In genomic region chr17:68599873-68600122, GRCh38 we compare ENCODE assay signal across 10 cellular contexts. TPM values are rescaled to one million over a fixed set of nuclear protein-coding genes. Genes with fewer than 3 reads are reported as not detected.
DNase-seq lines count a peak whose midpoint lies in the region; ATAC-seq, FAIRE-seq and TF ChIP-seq lines count a peak whose summit lies in the region.
"Had no signal": no experiment of that assay in that cellular context is flagged by ENCODE, and none has a peak within 500 bp of the region (broad histone marks: within the 10 kb centered on the region; RNA-seq: fewer than 3 reads in every experiment).

No MANE protein-coding gene starts in this region.

- H3K9me3 Mint-ChIP-seq in T-helper 2 cell treated with Interferon-gamma antibody and Interleukin-4, amounts not matched to agents 5 μg/mL and 100 μg/mL, for 36 hours: no peaks in the 10 kb centered on the region

- peak overlapping the region; percentile 59 to 93 (median 66) for H3K9ac ChIP-seq in H1 (replicated peaks in 1 of 4; ENCODE audit: extremely low read depth in 1 of 4, low read depth in 3 of 4, low read length in 3 of 4)

- no peaks in the 10 kb centered on the region; the same call in 1 of the 2 replicates for H3K79me1 ChIP-seq in H1 (ENCODE audit: low read depth, low read length)

- H3K79me2 ChIP-seq in H1 (ENCODE audit: control insufficient read depth in 1 of 2, insufficient read depth in 2 of 2, low read length in 2 of 2): peaks cover 0 to 5% of the 10 kb centered on the region in 2 experiments; a peak in 2 of 4 replicates

- H3K14ac ChIP-seq in H1 (ENCODE audit: insufficient read length): no peak overlapping the region

- CTCF ChIA-PET in H1 (lab: Charles Lee; ENCODE audit: partially characterized antibody): interaction anchor here (0.6 to 2.6 kb wide), 12 partner anchors 10 to 132 kb away, joined by 3 to 12 read pairs (median 4); no protein-coding TSS in a partner anchor

- H3K9me3 ChIP-seq in H1 (ENCODE audit: insufficient read depth in 2 of 2, low read depth in 1 of 2, low read length in 1 of 2) (no peaks in the 10 kb centered on the region), mononuclear cell (ENCODE audit: low read depth, low read length) (no peaks in the 10 kb centered on the region), thymus (ENCODE audit: control insufficient read depth) (no peaks in the 10 kb centered on the region)

- DNase-seq in T-helper 2 cell treated with Interferon-gamma antibody and Interleukin-4, amounts not matched to agents 5 μg/mL and 100 μg/mL, for 36 hours (ENCODE audit: low spot score): no peak
- DNase-seq in T-helper 2 cell (no peak), H1 (ENCODE audit: low read depth in 1 of 2, low spot score in 2 of 2) (no peak), epidermal melanocyte (ENCODE audit: insufficient read length, low spot score) (no peak), D721Med (ENCODE audit: insufficient read length, low spot score) (no peak)

- peak overlapping the region; percentile 96 for H3K18ac ChIP-seq in H1 (ENCODE audit: extremely low read depth, low read length)

- no peak overlapping the region for H2BK120ac ChIP-seq in H1 (replicated peaks; ENCODE audit: low read depth, low read length)

- H3K27me3 ChIP-seq in H1 (replicated peaks in 1 of 4; ENCODE audit: control insufficient read depth in 3 of 4, extremely low read depth in 1 of 4, insufficient read depth in 3 of 4, low read length in 3 of 4) (peaks cover 0 to 25% (median 16%) of the 10 kb centered on the region in 4 experiments; a peak in 6 of 7 replicates), mononuclear cell (ENCODE audit: insufficient read depth, low read length) (peaks cover 46% of the 10 kb centered on the region), thymus (ENCODE audit: control insufficient read depth, insufficient read depth) (peaks cover 55% of the 10 kb centered on the region)

- H3K4me1 ChIP-seq in H1 (replicated peaks in 1 of 4; ENCODE audit: control insufficient read depth in 3 of 4, insufficient read depth in 4 of 4, low read length in 3 of 4) (peaks cover 0 to 15% (median 6%) of the 10 kb centered on the region in 4 experiments; a peak in 5 of 7 replicates), mononuclear cell (ENCODE audit: insufficient read depth, low read length) (peaks cover 69% of the 10 kb centered on the region), thymus (ENCODE audit: control insufficient read depth, insufficient read depth, low read length) (no peaks in the 10 kb centered on the region)

- no peak overlapping the region for H3K23ac ChIP-seq in H1 (ENCODE audit: insufficient read length)

- peak overlapping the region; percentile 53; the same call in 1 of the 2 replicates for H2BK15ac ChIP-seq in H1 (ENCODE audit: low read length)

- no peak for TF ChIP-seq RAD21 in H1 (IDR thresholded peaks at IDR 0.05 in 1 of 2, conservative IDR thresholded peaks at IDR 0.05 in 1 of 2; ENCODE audit: low read depth in 2 of 2, low read length in 2 of 2)

- H2AK5ac ChIP-seq in H1 (ENCODE audit: low read depth, low read length): no peak overlapping the region

- no peak overlapping the region for H3K27ac ChIP-seq in H1 (ENCODE audit: low read depth, low read length)
- H3K27ac ChIP-seq in thymus (ENCODE audit: low read depth): peak overlapping the region; percentile 65

- peaks cover 12% of the 10 kb centered on the region for H3K23me2 ChIP-seq in H1 (ENCODE audit: low read depth, low read length)

- H4K8ac ChIP-seq in H1 (ENCODE audit: extremely low read depth, insufficient read depth, low read length): peak overlapping the region; percentile 95; the same call in 1 of the 2 replicates

- FAIRE-seq in H1 (lab: Jason Lieb, UNC) (no peak), D721Med (lab: Jason Lieb, UNC) (no peak)
- FAIRE-seq: A204.1, islet of Langerhans had no signal

- TF ChIP-seq POLR2A in H1 (IDR thresholded peaks at IDR 0.05; ENCODE audit: control extremely low read depth in 1 of 2, low read depth in 2 of 2, low read length in 2 of 2): no peak

- 6% methylated on average over 15 of the region's 15 CpGs; no CpG with 5 or more reads in 1 of the 2 experiments for WGBS in H1 (ENCODE audit: extremely low coverage in 1 of 2, insufficient coverage in 1 of 2, insufficient read length in 1 of 2, insufficient replicate concordance in 2 of 2, low coverage in 1 of 2, low lambda C conversion rate in 2 of 2, missing lambda C conversion rate in 1 of 2), 2 experiments
- WGBS in thymus: 14% methylated on average over 15 of the region's 15 CpGs

- peak overlapping the region; percentile 62; the same call in 1 of the 2 replicates for H2BK12ac ChIP-seq in H1 (ENCODE audit: low read depth, low read length)

- H3K27me3 Mint-ChIP-seq in T-helper 2 cell treated with Interferon-gamma antibody and Interleukin-4, amounts not matched to agents 5 μg/mL and 100 μg/mL, for 36 hours (ENCODE audit: low read depth): peaks cover 78% of the 10 kb centered on the region

- H4K5ac ChIP-seq in H1 (ENCODE audit: insufficient read length, low read depth, low read length): peak overlapping the region; percentile 17

- H2BK5ac ChIP-seq in H1 (ENCODE audit: low read depth, low read length): no peak overlapping the region

- H4K20me1 ChIP-seq in H1 (replicated peaks in 1 of 2; ENCODE audit: control insufficient read depth in 1 of 2, insufficient read depth in 2 of 2, low read length in 2 of 2): no peaks in the 10 kb centered on the region

- TF ChIP-seq CTCF in H1 (IDR thresholded peaks at IDR 0.05; ENCODE audit: control extremely low read depth in 1 of 3, insufficient read depth in 1 of 3, low read depth in 1 of 3, low read length in 3 of 3) (no peak), D721Med (IDR thresholded peaks at IDR 0.05; ENCODE audit: insufficient read depth, missing control alignments) (no peak)

- peaks cover 4% of the 10 kb centered on the region for H3K4me1 Mint-ChIP-seq in T-helper 2 cell treated with Interferon-gamma antibody and Interleukin-4, amounts not matched to agents 5 μg/mL and 100 μg/mL, for 36 hours (ENCODE audit: low read depth)

- H2AFZ ChIP-seq in H1 (ENCODE audit: low read length): no peak overlapping the region

- no peak for TF ChIP-seq EP300 in H1 (IDR thresholded peaks at IDR 0.05; ENCODE audit: borderline replicate concordance in 1 of 2, low read depth in 2 of 2, low read length in 2 of 2)

- POLR2A ChIA-PET in H1 (lab: Charles Lee; ENCODE audit: partially characterized antibody): interaction anchor here (1.3 to 1.4 kb wide), 2 partner anchors 9 to 87 kb away, joined by 5 read pairs; partner anchors contain the start of gene PRKAR1A

- no peak overlapping the region for H3K56ac ChIP-seq in H1 (replicated peaks; ENCODE audit: insufficient read length, low read depth, low read length)

- peak overlapping the region; percentile 6 for H3K4ac ChIP-seq in H1 (replicated peaks; ENCODE audit: insufficient read length, low read depth, low read length)

- peaks cover 0 to 6% (median 0%) of the 10 kb centered on the region in 4 experiments; a peak in 2 of 8 replicates for H3K36me3 ChIP-seq in H1 (ENCODE audit: control insufficient read depth in 2 of 4, insufficient read depth in 4 of 4, low read length in 3 of 4)
- no peaks in the 10 kb centered on the region for H3K36me3 ChIP-seq in thymus (ENCODE audit: control insufficient read depth, insufficient read depth)

- H3K4me3 ChIP-seq in H1 (ENCODE audit: extremely low read depth in 1 of 4, insufficient read depth in 2 of 4, low read depth in 3 of 4, low read length in 4 of 4) (peak overlapping the region; percentile 56 to 91 (median 78)), mononuclear cell (ENCODE audit: low read length) (peak overlapping the region; percentile 39), thymus (ENCODE audit: low read length) (peak overlapping the region; percentile 40)

- peak overlapping the region; percentile 22 for H4K91ac ChIP-seq in H1 (replicated peaks; ENCODE audit: insufficient read length, low read length)

- H3K27ac Mint-ChIP-seq in T-helper 2 cell treated with Interferon-gamma antibody and Interleukin-4, amounts not matched to agents 5 μg/mL and 100 μg/mL, for 36 hours: no peak overlapping the region

- H3K4me2 ChIP-seq in H1 (ENCODE audit: insufficient read depth in 1 of 2, low read depth in 2 of 2, low read length in 2 of 2): peak overlapping the region; percentile 74 to 97

- 0 out of 2 replicates have a peak overlapping the region, but pooled peaks have one; percentile 21 for H2BK20ac ChIP-seq in H1 (ENCODE audit: low read length)

- ATAC-seq in HG02973 (IDR thresholded peaks at IDR 0.05; ENCODE audit: unreplicated experiment): no peak

- peaks cover 4% of the 10 kb centered on the region for H3K36me3 Mint-ChIP-seq in T-helper 2 cell treated with Interferon-gamma antibody and Interleukin-4, amounts not matched to agents 5 μg/mL and 100 μg/mL, for 36 hours (ENCODE audit: low read depth)

- H3K4me3 Mint-ChIP-seq in T-helper 2 cell treated with Interferon-gamma antibody and Interleukin-4, amounts not matched to agents 5 μg/mL and 100 μg/mL, for 36 hours: peak overlapping the region; percentile 66

TF ChIP-seq in H1, 55 proteins besides CTCF, POLR2A, EP300 and RAD21:
- TF ChIP-seq EGR1 (IDR thresholded peaks at IDR 0.05; ENCODE audit: borderline replicate concordance, low read depth, low read length) (no peak), KDM5A (IDR thresholded peaks at IDR 0.05; ENCODE audit: low read length) (no peak), SP4 (IDR thresholded peaks at IDR 0.05; ENCODE audit: low read length) (no peak)

RNA-seq across cellular contexts. Expression of gene FAM20A, which starts 1.4 kb away (rescaled TPM):
- total RNA-seq in H1 (2021; fragmentation: NEBNext Ultra II Directional; extraction: Animal tissue kit (Norgen Biotek cat#: 25700)): 3.5 and 3.6 TPM in 2 replicates
- 11.9 and 13.8 TPM in 2 replicates for polyA plus RNA-seq in H1 (2011; rRNA removed)
- 13.6 TPM for polyA plus RNA-seq in H1 (2011; cell fraction: cytosol; rRNA removed)
- polyA plus RNA-seq in H1 (2011; cell fraction: nucleus; rRNA removed): 49.4 TPM
- 9.6 to 13.6 TPM (median 12.0 TPM) in 4 replicates for polyA plus RNA-seq in H1 (2012, experiment 1 of 2)
- polyA plus RNA-seq in H1 (2012, experiment 2 of 2): 4.5 TPM
- 1.1 TPM for polyA plus RNA-seq in H1 (2013, experiment 1 of 2)
- polyA plus RNA-seq in H1 (2013, experiment 2 of 2): 0.57 TPM
- polyA minus RNA-seq in H1 (2011; rRNA and poly(A)+ RNA removed): 15.2 TPM in 2 replicates
- polyA minus RNA-seq in H1 (2011; cell fraction: cytosol; rRNA and poly(A)+ RNA removed): 7.3 TPM
- polyA minus RNA-seq in H1 (2011; cell fraction: nucleus; rRNA and poly(A)+ RNA removed): 19.7 TPM
- 2.4 TPM for total RNA-seq in mononuclear cell
- polyA plus RNA-seq in thymus: 35.3 TPM
